Comparison of ENCODE assay signal across 23 cellular contexts in genomic region chr6:49919261-49919660, GRCh38. TPM values are rescaled to one million over a fixed set of nuclear protein-coding genes. Genes with fewer than 3 reads are reported as not detected.
"Had no signal": no experiment of that assay in that cellular context is flagged by ENCODE, and none has a peak within 500 bp of the region (broad histone marks: within the 10 kb centered on the region; RNA-seq: fewer than 3 reads in every experiment).

No MANE protein-coding gene starts in this region.

- H3K4me3 ChIP-seq: SJSA1, SK-N-MC had no signal

- H3K4me1 ChIP-seq: SJSA1 had no signal

- H3K27me3 ChIP-seq: SJSA1 had no signal

- FAIRE-seq: RCC 7860 had no signal

- H3K36me3 ChIP-seq: SJSA1 had no signal

- DNase-seq: KBM-7, MV-4-11, NCI-H1048, NCI-H1105, NCI-H1436 treated with DMSO at 0.1 percent for 48 hours, NCI-H1694, NCI-H187 treated with DMSO at 0.1 percent for 48 hours, NCI-H2029 treated with DMSO at 0.1 percent for 48 hours, NCI-H2171 treated with DMSO at 0.1 percent for 48 hours, NCI-H345, NCI-H446 treated with DMSO at 0.1 percent for 48 hours, NCI-H510A treated with DMSO at 0.1 percent for 48 hours, NCI-H526, NCI-H774, Right ventricle myocardium superior, RPMI8226, SIG-M5 had no signal

- H3K27ac ChIP-seq: SJSA1, SK-N-MC had no signal

- H3K9me3 ChIP-seq: SJSA1 had no signal

RNA-seq across cellular contexts. Expression of gene DEFB114, which starts 44.7 kb away (rescaled TPM):
- total RNA-seq: HT1080, LHCN-M2, MCF 10A, Right ventricle myocardium superior, SJSA1 had no signal

RNA-seq across cellular contexts. Expression of gene DEFB113, which starts 50.2 kb away (rescaled TPM):
- total RNA-seq: HT1080, LHCN-M2, MCF 10A, Right ventricle myocardium superior, SJSA1 had no signal

RNA-seq across cellular contexts. Expression of gene CRISP1, which starts 52.9 kb away (rescaled TPM):
- total RNA-seq: HT1080, LHCN-M2, MCF 10A, Right ventricle myocardium superior, SJSA1 had no signal
